20 cellular contexts compared by ENCODE assay signal in the genomic region with DNA sequence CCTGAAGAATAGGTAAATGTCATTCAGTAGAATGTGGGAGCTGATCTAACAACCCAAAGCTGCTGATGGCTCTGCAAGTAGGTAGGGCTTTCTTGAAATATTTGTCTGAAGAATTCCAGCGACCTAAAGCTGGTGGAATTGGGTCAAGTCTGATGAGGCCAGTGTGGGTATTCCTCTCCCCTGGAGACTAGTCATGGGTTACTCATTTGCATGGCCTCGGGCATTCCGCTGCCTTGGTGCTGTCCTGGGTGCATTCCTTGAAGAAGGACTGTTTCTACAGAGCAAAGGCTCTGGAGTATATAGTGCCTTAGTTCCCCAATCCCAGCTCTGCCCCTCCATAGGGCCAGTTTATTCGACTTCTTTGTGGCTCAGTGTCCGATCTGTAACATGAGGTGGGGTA. TPM values are rescaled to one million over a fixed set of nuclear protein-coding genes. Genes with fewer than 3 reads are reported as not detected.
DNase-seq lines count a peak whose midpoint lies in the region; ATAC-seq and TF ChIP-seq lines count a peak whose summit lies in the region.
"Had no signal": no experiment of that assay in that cellular context is flagged by ENCODE, and none has a peak within 500 bp of the region (broad histone marks: within the 10 kb centered on the region; RNA-seq: fewer than 3 reads in every experiment).

No MANE protein-coding gene starts in this region.

- no peak overlapping the region for H2BK12ac ChIP-seq in H9 (ENCODE audit: insufficient read length, low read depth, low read length)

- no peak overlapping the region for H3K23ac ChIP-seq in H9 (ENCODE audit: insufficient read length, low read depth, low read length)

- no peaks in the 10 kb centered on the region for H3K9me3 ChIP-seq in H9 (ENCODE audit: control insufficient read depth, low read depth, low read length)
- H3K9me3 ChIP-seq in adipocyte (ENCODE audit: control insufficient read depth, low read length) = no peaks in the 10 kb centered on the region
- H3K9me3 ChIP-seq: colonic mucosa, stomach had no signal

- no peak overlapping the region for H4K8ac ChIP-seq in H9 (replicated peaks; ENCODE audit: insufficient read length, low read depth, low read length)

- no peaks in the 10 kb centered on the region for H4K20me1 ChIP-seq in H9 (ENCODE audit: control insufficient read depth, insufficient read depth, insufficient read length)

- no peak overlapping the region for H2BK15ac ChIP-seq in H9 (ENCODE audit: low read depth, low read length)

- no peak overlapping the region for H2BK120ac ChIP-seq in H9 (ENCODE audit: low read depth, low read length, poor library complexity, severe bottlenecking)

- no peaks in the 10 kb centered on the region for H3K27me3 Mint-ChIP-seq in H9 (ENCODE audit: low read depth)
- peaks cover 6 to 14% of the 10 kb centered on the region in 2 donors for H3K27me3 Mint-ChIP-seq in natural killer cell treated with Interleukin-12 subunit alpha and Interleukin-12 subunit beta and Interleukin-15 and Interleukin-18, amount 100 ng/mL, for 72 hours
- H3K27me3 Mint-ChIP-seq: activated CD4-positive, alpha-beta memory T cell treated with anti-CD3 and anti-CD28 coated beads, Interleukin-2, amount 10 ng/mL, durations not matched to agents 7 days and 5 days had no signal

- no peak overlapping the region for H4K5ac ChIP-seq in H9 (ENCODE audit: insufficient read length, low read depth, low read length)

- H3K79me1 ChIP-seq in H9 (ENCODE audit: insufficient read depth, low read depth, low read length, poor library complexity, severe bottlenecking) = no peaks in the 10 kb centered on the region

- H3K4ac ChIP-seq in H9 (ENCODE audit: low read depth, low read length) = no peak overlapping the region

- no peak overlapping the region for H3K4me3 ChIP-seq in adipocyte (ENCODE audit: low read length)
- H3K4me3 ChIP-seq: colonic mucosa, stomach had no signal

- no peak overlapping the region for H2BK5ac ChIP-seq in H9 (ENCODE audit: insufficient read length, low read length)

- no peak overlapping the region for H2BK20ac ChIP-seq in H9 (ENCODE audit: low read depth, low read length, poor library complexity, severe bottlenecking)

- H3K27me3 ChIP-seq in H9 (ENCODE audit: insufficient read depth, low read length) = no peaks in the 10 kb centered on the region
- H3K27me3 ChIP-seq in adipocyte (replicated peaks; ENCODE audit: control insufficient read depth, insufficient read depth, low read length) = no peaks in the 10 kb centered on the region
- H3K27me3 ChIP-seq: colonic mucosa, stomach had no signal

- H3T11ph ChIP-seq in H9 (ENCODE audit: low read length) = no peak overlapping the region

- H3K18ac ChIP-seq in H9 (ENCODE audit: insufficient read length, low read depth, low read length) = no peak overlapping the region

- no peak overlapping the region for H3K4me3 Mint-ChIP-seq in H9
- no peak overlapping the region for H3K4me3 Mint-ChIP-seq in natural killer cell treated with Interleukin-12 subunit alpha and Interleukin-12 subunit beta and Interleukin-15 and Interleukin-18, amount 100 ng/mL, for 72 hours
- H3K4me3 Mint-ChIP-seq: activated B cell treated with CpG ODN at 0.5 μM for 24 hours; activated CD4-positive, alpha-beta memory T cell treated with anti-CD3 and anti-CD28 coated beads, Interleukin-2, amount 10 ng/mL, durations not matched to agents 7 days and 5 days; CD4-positive, alpha-beta memory T cell; T-helper 1 cell treated with Interleukin-12 subunit alpha and Interleukin-12 subunit beta and Interleukin-4 antibody, amounts not matched to agents 30 μg/mL and 1 μg/mL, for 36 hours had no signal

- ATAC-seq in natural killer cell treated with Interleukin-12 subunit alpha and Interleukin-12 subunit beta and Interleukin-15 and Interleukin-18, amount 100 ng/mL, for 72 hours = no peak

- H3K79me2 ChIP-seq in H9 (ENCODE audit: insufficient read depth, low read length) = no peaks in the 10 kb centered on the region

- DNase-seq in COLO829 (ENCODE audit: low spot score) (peak; percentile 74), H9 (peak; percentile 59), adipocyte (ENCODE audit: low read depth) (peak; percentile 23), iris pigment epithelial cell (ENCODE audit: low read depth) (peak; percentile 13), SIG-M5 treated with dmso at 0.1 percent for 504 hours (lab: John Stamatoyannopoulos, UW; ENCODE audit: unreplicated experiment) (no peak), SW 1271 (lab: John Stamatoyannopoulos, UW) (no peak), NCI-H524 treated with DMSO at 0.1 percent for 48 hours (lab: John Stamatoyannopoulos, UW) (no peak)
- no peak for DNase-seq in natural killer cell treated with Interleukin-12 subunit alpha and Interleukin-12 subunit beta and Interleukin-15 and Interleukin-18, amount 100 ng/mL, for 72 hours (ENCODE audit: low spot score)
- DNase-seq: activated B cell treated with CpG ODN at 0.5 μM for 24 hours; activated CD4-positive, alpha-beta memory T cell treated with anti-CD3 and anti-CD28 coated beads, Interleukin-2, amount 10 ng/mL, durations not matched to agents 7 days and 5 days; activated naive CD4-positive, alpha-beta T cell treated with anti-CD3 and anti-CD28 coated beads, Interleukin-2, amount 50 U/mL, for 16 hours; activated T-cell treated with anti-CD3 and anti-CD28 coated beads, Interleukin-2, amount 50 U/mL, for 1 hour; CD4-positive, alpha-beta memory T cell; colonic mucosa; NCI-H1436 treated with DMSO at 0.1 percent for 48 hours; NCI-H446; Right ventricle myocardium superior; stimulated activated CD4-positive, alpha-beta T cell treated with anti-CD3 and anti-CD28 coated beads, Interleukin-1b, Interleukin-23, amount 100 ng/mL, for 48 hours; stomach had no signal

- H4K91ac ChIP-seq in H9 (ENCODE audit: insufficient read length, low read depth, low read length) = no peak overlapping the region

- no peak overlapping the region for H3K56ac ChIP-seq in H9 (ENCODE audit: insufficient read length, low read depth, low read length)

- H3K36me3 Mint-ChIP-seq in H9 (ENCODE audit: insufficient read depth in 1 of 3, low read depth in 3 of 3) = no peaks in the 10 kb centered on the region; a peak in 1 of 7 replicates
- H3K36me3 Mint-ChIP-seq in natural killer cell treated with Interleukin-12 subunit alpha and Interleukin-12 subunit beta and Interleukin-15 and Interleukin-18, amount 100 ng/mL, for 72 hours = peaks cover 11% of the 10 kb centered on the region
- H3K36me3 Mint-ChIP-seq: CD4-positive, alpha-beta memory T cell had no signal

- H3K14ac ChIP-seq in H9 (ENCODE audit: insufficient read depth, low read length) = no peak overlapping the region

- H2AFZ ChIP-seq in H9 (ENCODE audit: low read length) = no peak overlapping the region

- H3K9ac ChIP-seq in H9 (ENCODE audit: extremely low read depth, insufficient read length, low read length) (no peak overlapping the region), adipocyte (ENCODE audit: low read length) (no peak overlapping the region)

- H3K4me2 ChIP-seq in H9 (ENCODE audit: insufficient read depth, insufficient read length, low read length) = no peak overlapping the region

- H3K4me1 ChIP-seq in H9 (ENCODE audit: insufficient read depth, low read length) = no peaks in the 10 kb centered on the region
- peaks cover 6% of the 10 kb centered on the region for H3K4me1 ChIP-seq in adipocyte (ENCODE audit: control insufficient read depth, insufficient read depth, low read length)
- H3K4me1 ChIP-seq: colonic mucosa had no signal

- no peaks in the 10 kb centered on the region for H3K36me3 ChIP-seq in adipocyte (ENCODE audit: control insufficient read depth, insufficient read depth, low read length, severe bottlenecking)
- H3K36me3 ChIP-seq: colonic mucosa, stomach had no signal

- TF ChIP-seq CTCF in H9 (conservative IDR thresholded peaks at IDR 0.05) = no peak

- no peak overlapping the region for H3K27ac ChIP-seq in H9 (ENCODE audit: insufficient read length, low read depth, low read length)
- H3K27ac ChIP-seq: colonic mucosa, stomach had no signal

- H3K27ac Mint-ChIP-seq in H9 = no peak overlapping the region
- H3K27ac Mint-ChIP-seq in natural killer cell treated with Interleukin-12 subunit alpha and Interleukin-12 subunit beta and Interleukin-15 and Interleukin-18, amount 100 ng/mL, for 72 hours = no peak overlapping the region
- H3K27ac Mint-ChIP-seq: activated B cell treated with CpG ODN at 0.5 μM for 24 hours; activated CD4-positive, alpha-beta memory T cell treated with anti-CD3 and anti-CD28 coated beads, Interleukin-2, amount 10 ng/mL, durations not matched to agents 7 days and 5 days; CD4-positive, alpha-beta memory T cell; T-helper 1 cell treated with Interleukin-12 subunit alpha and Interleukin-12 subunit beta and Interleukin-4 antibody, amounts not matched to agents 30 μg/mL and 1 μg/mL, for 36 hours had no signal

- no peak overlapping the region for H2AK5ac ChIP-seq in H9 (ENCODE audit: insufficient read length, low read length)

- H3K9me3 Mint-ChIP-seq in H9 = peaks cover 0 to 2% of the 10 kb centered on the region in 2 experiments; a peak in 2 of 5 replicates
- no peaks in the 10 kb centered on the region for H3K9me3 Mint-ChIP-seq in natural killer cell treated with Interleukin-12 subunit alpha and Interleukin-12 subunit beta and Interleukin-15 and Interleukin-18, amount 100 ng/mL, for 72 hours
- H3K9me3 Mint-ChIP-seq: activated B cell treated with CpG ODN at 0.5 μM for 24 hours; activated CD4-positive, alpha-beta memory T cell treated with anti-CD3 and anti-CD28 coated beads, Interleukin-2, amount 10 ng/mL, durations not matched to agents 7 days and 5 days; T-helper 1 cell treated with Interleukin-12 subunit alpha and Interleukin-12 subunit beta and Interleukin-4 antibody, amounts not matched to agents 30 μg/mL and 1 μg/mL, for 36 hours had no signal

- peaks cover 0 to 5% of the 10 kb centered on the region in 2 experiments; a peak in 2 of 4 replicates for H3K4me1 Mint-ChIP-seq in H9
- H3K4me1 Mint-ChIP-seq in natural killer cell treated with Interleukin-12 subunit alpha and Interleukin-12 subunit beta and Interleukin-15 and Interleukin-18, amount 100 ng/mL, for 72 hours (ENCODE audit: low read depth in 2 of 2) = no peaks in the 10 kb centered on the region
- H3K4me1 Mint-ChIP-seq: activated B cell treated with CpG ODN at 0.5 μM for 24 hours; activated CD4-positive, alpha-beta memory T cell treated with anti-CD3 and anti-CD28 coated beads, Interleukin-2, amount 10 ng/mL, durations not matched to agents 7 days and 5 days; CD4-positive, alpha-beta memory T cell had no signal

- no peaks in the 10 kb centered on the region for H3K23me2 ChIP-seq in H9 (ENCODE audit: insufficient read length, low read depth, low read length, poor library complexity, severe bottlenecking)

- WGBS in H9 (ENCODE audit: extremely low coverage, insufficient read length, low lambda C conversion rate) = no CpG with 5 or more reads among the region's 5 CpGs

RNA-seq across cellular contexts. Expression of a gene that starts 19.2 kb away (rescaled TPM):
- total RNA-seq in H9 (2021) = not detected in 2 replicates
- total RNA-seq in natural killer cell treated with Interleukin-12 subunit alpha and Interleukin-12 subunit beta and Interleukin-15 and Interleukin-18, amount 100 ng/mL, for 72 hours = under 1 TPM in 1 of 2 donors, not detected in 1; 0.33 TPM
- total RNA-seq: activated CD4-positive, alpha-beta memory T cell treated with anti-CD3 and anti-CD28 coated beads, Interleukin-2, amount 10 ng/mL, durations not matched to agents 7 days and 5 days had no signal

Comparison
In these comparisons a context has a peak if more than half of its experiments do, and no peak if none do; other contexts are left out.
1. DNase-seq: peak in COLO829 (single experiment), H9 (single experiment), adipocyte (single experiment) and iris pigment epithelial cell (single experiment); none in SIG-M5 treated with dmso at 0.1 percent for 504 hours (single experiment), SW 1271 (0 of 2), natural killer cell treated with Interleukin-12 subunit alpha and Interleukin-12 subunit beta and Interleukin-15 and Interleukin-18, amount 100 ng/mL, for 72 hours (single experiment) and NCI-H524 treated with DMSO at 0.1 percent for 48 hours (single experiment).